ENCODE assay signal across 3 cellular contexts in genomic region chr2:179069685-179070084, GRCh38.
"Had no signal": no experiment of that assay in that cellular context is flagged by ENCODE, and none has a peak within 500 bp of the region (broad histone marks: within the 10 kb centered on the region; RNA-seq: fewer than 3 reads in every experiment).

No MANE protein-coding gene starts in this region.

- ATAC-seq: GM12878 had no signal

- DNase-seq: GDM1, GF-D8 had no signal

- H3K4me3 ChIP-seq: GM12878 had no signal
